In the genomic region with DNA sequence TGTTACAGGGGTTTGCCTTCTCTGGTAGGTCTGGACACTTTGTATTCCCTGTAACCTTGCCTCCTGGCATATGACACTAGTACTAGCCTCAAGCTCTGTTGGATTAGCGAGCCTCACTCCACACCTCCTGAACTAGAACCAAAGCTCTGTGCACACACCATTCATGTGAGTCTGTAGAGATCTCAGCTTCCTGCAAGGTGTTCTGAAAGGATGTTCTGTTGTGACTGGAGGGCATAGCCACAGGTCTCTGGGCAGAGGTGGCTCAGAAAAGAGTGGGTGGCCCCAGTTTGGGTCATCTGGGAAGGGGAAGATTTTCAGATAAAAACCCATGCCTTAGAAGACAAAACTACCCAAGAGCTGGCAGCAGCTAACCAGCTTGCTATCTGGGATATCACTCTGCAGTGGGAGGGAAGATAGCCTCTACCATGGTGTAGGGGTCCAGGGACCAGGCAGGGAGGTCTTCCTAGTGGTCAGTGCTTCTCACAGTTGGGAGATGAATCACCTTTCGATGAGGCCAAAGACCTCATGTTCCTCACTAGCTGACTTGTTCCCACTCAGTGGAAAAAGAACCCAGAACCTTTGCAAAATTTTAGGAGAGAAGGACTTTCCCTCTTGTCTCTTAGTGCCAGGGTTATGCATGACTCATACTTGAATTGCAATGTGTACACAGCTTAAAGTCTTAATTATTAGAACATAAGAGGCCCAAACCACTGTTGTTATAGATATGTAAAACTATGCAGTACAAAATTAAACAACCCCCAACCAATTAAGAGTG, we compare ENCODE assay signal across 18 cellular contexts. TPM values are rescaled to one million over a fixed set of nuclear protein-coding genes. Genes with fewer than 3 reads are reported as not detected.
DNase-seq lines count a peak whose midpoint lies in the region; ATAC-seq, FAIRE-seq and TF ChIP-seq lines count a peak whose summit lies in the region.
"Had no signal": no experiment of that assay in that cellular context is flagged by ENCODE, and none has a peak within 500 bp of the region (broad histone marks: within the 10 kb centered on the region; RNA-seq: fewer than 3 reads in every experiment).

No MANE protein-coding gene starts in this region.

- H3K9ac ChIP-seq in K562 (ENCODE audit: insufficient read depth in 1 of 2, low read depth in 2 of 2, low read length in 2 of 2) = no peak overlapping the region; a peak in 1 of 4 replicates

- no peak for TF ChIP-seq CTCF in K562 (IDR thresholded peaks at IDR 0.05 in 2 of 3, conservative IDR thresholded peaks at IDR 0.05 in 1 of 3; ENCODE audit: insufficient read depth in 2 of 3, low read depth in 1 of 3, low read length in 3 of 3)
- TF ChIP-seq CTCF in foreskin keratinocyte (conservative IDR thresholded peaks at IDR 0.05) = no peak
- no peak for TF ChIP-seq CTCF in GM10248 (IDR thresholded peaks at IDR 0.05; ENCODE audit: control extremely low read depth, extremely low read depth, low read depth, missing control alignments)

- peak overlapping the region; percentile 67 for H3K27ac ChIP-seq in ACC112 (ENCODE audit: low read depth, low read length)
- no peak overlapping the region for H3K27ac ChIP-seq in K562 (ENCODE audit: extremely low read depth, low read depth, low read length)
- no peak overlapping the region for H3K27ac ChIP-seq in foreskin keratinocyte
- no peak overlapping the region for H3K27ac ChIP-seq in right cardiac atrium (ENCODE audit: low read length)
- H3K27ac ChIP-seq: lower lobe of right lung, SK-N-MC had no signal

- TF ChIP-seq RAD21 in K562 (CRISPR knock-in tag; conservative IDR thresholded peaks at IDR 0.05 in 1 of 2, IDR thresholded peaks at IDR 0.05 in 1 of 2) = no peak

- WGBS in K562 (ENCODE audit: insufficient coverage, low coverage, missing lambda C conversion rate) = 0% methylated on average over 2 of the region's 2 CpGs
- WGBS in right cardiac atrium = 86% methylated on average over 2 of the region's 2 CpGs

- H3K36me3 ChIP-seq in ACC112 (ENCODE audit: insufficient read depth, low read length) (no peaks in the 10 kb centered on the region), K562 (ENCODE audit: control insufficient read depth, insufficient read depth, low read length) (no peaks in the 10 kb centered on the region)
- H3K36me3 ChIP-seq: ascending aorta, lower lobe of right lung had no signal

- H3K4me1 ChIP-seq in ACC112 (ENCODE audit: control insufficient read depth, insufficient read depth, low read length, unreplicated experiment) = peaks cover 35% of the 10 kb centered on the region
- no peaks in the 10 kb centered on the region; a peak in 1 of 5 replicates for H3K4me1 ChIP-seq in K562 (replicated peaks in 1 of 2; ENCODE audit: control insufficient read depth in 2 of 2, insufficient read depth in 2 of 2, low read length in 2 of 2)
- peaks cover 27% of the 10 kb centered on the region for H3K4me1 ChIP-seq in foreskin keratinocyte
- no peaks in the 10 kb centered on the region for H3K4me1 ChIP-seq in right cardiac atrium (ENCODE audit: control insufficient read depth, insufficient read depth, low read length)

- H3K36me3 Mint-ChIP-seq in T-cell = no peaks in the 10 kb centered on the region
- H3K36me3 Mint-ChIP-seq: naive B cell had no signal

- no peak for TF ChIP-seq EP300 in K562 (IDR thresholded peaks at IDR 0.05; ENCODE audit: low read length)

- DNase-seq in HCEC 1CT (peak; percentile 11), K562 (ENCODE audit: extremely low read depth in 1 of 4, low spot score in 3 of 4) (no peak), foreskin keratinocyte (no peak), GM10248 (ENCODE audit: extremely low spot score) (no peak), T-cell (no peak), right cardiac atrium (no peak), C1 segment of cervical spinal cord (lab: John Stamatoyannopoulos, UW) (no peak)
- DNase-seq: COR-L47; KG1; lower lobe of right lung; naive B cell; NCI-H1105; OCI-M1; small intestine; stimulated activated CD4-positive, alpha-beta T cell treated with anti-CD3 and anti-CD28 coated beads, Interleukin-4, amount 100 ng/mL, for 4 hours had no signal

- no peaks in the 10 kb centered on the region for H3K79me2 ChIP-seq in ACC112 (ENCODE audit: control insufficient read depth, insufficient read depth, low read length, unreplicated experiment)
- H3K79me2 ChIP-seq in K562 (ENCODE audit: control insufficient read depth, insufficient read depth, low read length) = no peaks in the 10 kb centered on the region

- no peak overlapping the region for H3K27ac Mint-ChIP-seq in T-cell

- no peak overlapping the region for H3K4me2 ChIP-seq in K562 (ENCODE audit: insufficient read depth, low read length)

- H3K9me1 ChIP-seq in K562 (ENCODE audit: control insufficient read depth, insufficient read depth, low read length) = no peaks in the 10 kb centered on the region

- H2AFZ ChIP-seq in ACC112 (ENCODE audit: low read length, unreplicated experiment) (no peak overlapping the region), K562 (ENCODE audit: low read depth, low read length) (no peak overlapping the region)

- peaks cover 11 to 19% of the 10 kb centered on the region in 2 donors for H3K27me3 Mint-ChIP-seq in T-cell

- H3K4me3 Mint-ChIP-seq in T-cell = no peak overlapping the region
- H3K4me3 Mint-ChIP-seq: naive B cell had no signal

- ATAC-seq in K562 = no peak
- ATAC-seq in foreskin keratinocyte = peak; percentile 27
- no peak for ATAC-seq in T-cell (replicated peaks in 1 of 4)
- no peak for ATAC-seq in right cardiac atrium

- H3K9me3 Mint-ChIP-seq in T-cell = no peaks in the 10 kb centered on the region
- H3K9me3 Mint-ChIP-seq: naive B cell had no signal

- CTCF ChIA-PET in K562 (lab: Yijun Ruan, JAX; ENCODE audit: low intra/inter-chr PET ratio) = interaction anchor here (0.7 kb wide), 1 partner anchor 9 kb away, joined by 3 read pairs; no protein-coding TSS in a partner anchor
- CTCF ChIA-PET in GM10248 (lab: Yijun Ruan, JAX) = interaction anchor here (1.4 to 4.1 kb wide), 3 partner anchors 11 to 367 kb away, joined by 4 to 22 read pairs (median 10); no protein-coding TSS in a partner anchor
- CTCF ChIA-PET in T-cell (lab: Charles Lee) = no interaction called here

- H3K4me3 ChIP-seq in ACC112 (ENCODE audit: low read depth, low read length) (peak overlapping the region; percentile 11; the same call in 1 of the 2 replicates), K562 (no peak overlapping the region), right cardiac atrium (ENCODE audit: low read length) (no peak overlapping the region)
- H3K4me3 ChIP-seq: ascending aorta, lower lobe of right lung, SK-N-MC had no signal

- H3K4me1 Mint-ChIP-seq in T-cell = peaks cover 0 to 3% (median 0%) of the 10 kb centered on the region in 3 donors

- intact Hi-C loops in K562 (cut with micrococcal nuclease) (no loop called here), right cardiac atrium (cut with DNase I) (no loop called here)

- FAIRE-seq in K562 (lab: Jason Lieb, UNC) = peak; percentile 23
- FAIRE-seq: small intestine had no signal

- POLR2A ChIA-PET in K562 (lab: Yijun Ruan, JAX) = interaction anchor here (0.6 to 1.2 kb wide), 3 partner anchors 16 to 828 kb away, joined by 3 to 5 read pairs (median 3); no protein-coding TSS in a partner anchor
- POLR2A ChIA-PET in GM10248 (lab: Yijun Ruan, JAX) = no interaction called here
- POLR2A ChIA-PET in T-cell (lab: Charles Lee) = no interaction called here

- H3K9me3 ChIP-seq in K562 (replicated peaks; ENCODE audit: control insufficient read depth, insufficient read depth, low read depth, low read length) (no peaks in the 10 kb centered on the region), right cardiac atrium (ENCODE audit: control insufficient read depth, low read length) (no peaks in the 10 kb centered on the region)
- H3K9me3 ChIP-seq: ascending aorta, lower lobe of right lung had no signal

- no TSS peak for BruUV-seq in K562 (replicated peaks; lab: Mats Ljungman, UMichigan)

- in situ Hi-C loops in K562 (cut with MboI) = no loop called here

- H4K20me1 ChIP-seq in K562 (replicated peaks; ENCODE audit: control insufficient read depth, insufficient read depth, low read length) = no peaks in the 10 kb centered on the region

- no peak for TF ChIP-seq POLR2A in K562 (conservative IDR thresholded peaks at IDR 0.05)

- H3K27me3 ChIP-seq in ACC112 (ENCODE audit: insufficient read depth, low read length) (peaks cover 3% of the 10 kb centered on the region; the same call in 1 of the 2 replicates), K562 (ENCODE audit: control insufficient read depth in 2 of 2, insufficient read depth in 2 of 2, low read length in 2 of 2) (peaks cover 0 to 32% of the 10 kb centered on the region in 2 experiments; a peak in 3 of 5 replicates), foreskin keratinocyte (no peaks in the 10 kb centered on the region), right cardiac atrium (ENCODE audit: control insufficient read depth, insufficient read depth) (no peaks in the 10 kb centered on the region)
- H3K27me3 ChIP-seq: ascending aorta had no signal

TF ChIP-seq in K562, 482 proteins besides CTCF, POLR2A, EP300 and RAD21 (continues in another document):
- peak; percentile 9; the same call in 1 of the 2 replicates for TF ChIP-seq MCM3 (IDR thresholded peaks at IDR 0.05)

RNA-seq across cellular contexts. Expression of gene HLA-F, which starts 41.4 kb away (rescaled TPM):
- total RNA-seq in K562 (2011; cell fraction: chromatin; rRNA removed; ENCODE audit: low replicate concordance) = not detected in 2 replicates
- not detected in 2 replicates for total RNA-seq in K562 (2011; cell fraction: nucleolus; rRNA removed)
- total RNA-seq in K562 (2011; cell fraction: nucleoplasm; rRNA removed) = not detected in 2 replicates
- total RNA-seq in K562 (2014; rRNA removed) (not detected in 2 replicates), K562 (2014; rRNA removed; fragmentation: Illumina TruSeq; extraction: Trizol) (not detected in 2 replicates), K562 (2015; rRNA removed; fragmentation: Illumina TruSeq; extraction: Trizol) (not detected in 2 replicates), K562 (2021) (0.40 and 0.89 TPM in 2 replicates), foreskin keratinocyte (35.3 and 55.5 TPM in 2 replicates), T-cell (100 to 1,000 TPM; 600 to 951 (median 748) TPM), right cardiac atrium (10 to 100 TPM; 26.8 to 50.5 (median 46.6) TPM)
- polyA plus RNA-seq in K562 (2011; rRNA removed) (not detected in 2 replicates), K562 (2014; fragmentation: Illumina TruSeq; extraction: Trizol) (not detected in 2 replicates), K562 (2014; fragmentation: Nextera tagmentation; extraction: Ambion mirVana) (under 1 TPM; 0.46 to 0.76 TPM), K562 (2014; rRNA removed) (0.15 TPM in 1 of 2 replicates, not detected in the other), foreskin keratinocyte (36.6 and 54.5 TPM in 2 replicates), right cardiac atrium (46.7 TPM)
- polyA plus RNA-seq in K562 (2011; cell fraction: cytosol; rRNA removed) = not detected in 2 replicates
- polyA plus RNA-seq in K562 (2011; cell fraction: nucleus; rRNA removed) = not detected in 2 replicates
- 0.43 and 1.1 TPM in 2 replicates for polyA plus RNA-seq in K562 (2012)
- not detected in 2 replicates for polyA minus RNA-seq in K562 (2011; rRNA and poly(A)+ RNA removed)
- not detected in 2 replicates for polyA minus RNA-seq in K562 (2011; cell fraction: cytosol; rRNA and poly(A)+ RNA removed)
- not detected in 2 replicates for polyA minus RNA-seq in K562 (2011; cell fraction: nucleus; rRNA and poly(A)+ RNA removed)

Comparison
In these comparisons a context has a peak if more than half of its experiments do, and no peak if none do; other contexts are left out.
1. RNA of gene HLA-F, which starts 41.4 kb away (total RNA-seq): 600 to 951 TPM in T-cell, 26.8 to 50.5 TPM in right cardiac atrium and 35.3 to 55.5 TPM in foreskin keratinocyte; 0.40 to 0.89 TPM in K562; every median in the first group is over 10 times any median in the second.
2. CTCF ChIA-PET loops: an anchor here in K562 (0.7 kb wide) and GM10248 (1.4 to 4.1 kb wide); none called in T-cell.